In genomic region chr6:29243044-29243443, GRCh38 we compare ENCODE assay signal across 13 cellular contexts. TPM values are rescaled to one million over a fixed set of nuclear protein-coding genes. Genes with fewer than 3 reads are reported as not detected.
"Had no signal": no experiment of that assay in that cellular context is flagged by ENCODE, and none has a peak within 500 bp of the region (broad histone marks: within the 10 kb centered on the region; RNA-seq: fewer than 3 reads in every experiment).

No MANE protein-coding gene starts in this region.

RNA-seq across cellular contexts. Expression of gene OR14J1, which starts 58.5 kb away (rescaled TPM):
- total RNA-seq: subcutaneous adipose tissue, suprapubic skin, temporal lobe, thoracic aorta, thyroid gland, tibial nerve, transverse colon, upper lobe of left lung, upper lobe of right lung, ureter, urinary bladder, uterus had no signal
- polyA plus RNA-seq: stomach, urinary bladder had no signal
